In the genomic region with DNA sequence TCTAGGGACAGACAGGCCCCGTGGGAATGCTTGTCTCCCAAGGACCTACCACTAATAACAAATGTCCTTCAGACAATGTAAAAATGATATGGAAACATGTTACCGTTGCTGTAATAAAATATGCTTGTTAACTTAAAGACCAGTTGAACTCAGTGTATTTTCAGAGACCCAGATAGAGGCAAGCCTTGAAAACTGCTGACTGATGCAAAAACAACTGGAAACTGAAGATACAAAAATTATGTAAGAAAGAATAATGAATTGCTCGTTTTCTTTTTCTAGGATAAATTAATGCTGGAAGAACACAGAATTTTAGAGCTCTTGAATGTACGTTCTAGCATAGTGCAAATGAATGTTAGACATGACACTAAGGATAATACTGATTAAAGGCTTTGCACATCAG, we compare ENCODE assay signal across 28 cellular contexts.
"Had no signal": no experiment of that assay in that cellular context is flagged by ENCODE, and none has a peak within 500 bp of the region (broad histone marks: within the 10 kb centered on the region; RNA-seq: fewer than 3 reads in every experiment).

No MANE protein-coding gene starts in this region.

- H3K9me3 ChIP-seq: ascending aorta, breast epithelium, gastrocnemius medialis, heart left ventricle had no signal

- H3K4me3 ChIP-seq: ascending aorta, breast epithelium, cardiac muscle cell, coronary artery, dorsolateral prefrontal cortex, gastrocnemius medialis, heart left ventricle had no signal

- DNase-seq: activated CD4-positive, alpha-beta memory T cell treated with anti-CD3 and anti-CD28 coated beads for 36 hours; activated CD4-positive, alpha-beta T cell treated with anti-CD3 and anti-CD28 coated beads for 36 hours; activated CD4-positive, alpha-beta T cell treated with anti-CD3 and anti-CD28 coated beads, Interleukin-2, amount 10 ng/mL, durations not matched to agents 24 days and 14 days; activated CD4-positive, CD25-positive, alpha-beta regulatory T cell; activated CD4-positive, CD25-positive, alpha-beta regulatory T cell treated with anti-CD3 and anti-CD28 coated beads, Interleukin-2, amount 50 U/mL, for 72 hours; activated CD8-positive, alpha-beta memory T cell treated with anti-CD3 and anti-CD28 coated beads, Interleukin-2, amount 50 U/mL, for 48 hours; activated CD8-positive, alpha-beta T cell treated with anti-CD3 and anti-CD28 coated beads, Interleukin-2, amount 10 ng/mL, durations not matched to agents 7 days and 5 days; activated gamma-delta T cell; activated naive CD4-positive, alpha-beta T cell; activated naive CD4-positive, alpha-beta T cell treated with anti-CD3 and anti-CD28 coated beads, Interleukin-2, amount 10 ng/mL, durations not matched to agents 7 days and 5 days; activated naive CD8-positive, alpha-beta T cell treated with anti-CD3 and anti-CD28 coated beads, Interleukin-2, amount 10 ng/mL, durations not matched to agents 7 days and 5 days; activated T-cell treated with anti-CD3 and anti-CD28 coated beads for 4 hours; activated T-cell treated with anti-CD3 and anti-CD28 coated beads, Interleukin-2, amount 50 U/mL, for 24 hours; activated T-cell treated with anti-CD3 and anti-CD28 coated beads, Interleukin-2, amount 50 U/mL, for 72 hours; dorsolateral prefrontal cortex; effector memory CD4-positive, alpha-beta T cell; endodermal cell; gastrocnemius medialis; glutamatergic neuron; heart left ventricle; T-helper 2 cell had no signal

- ATAC-seq: activated CD4-positive, alpha-beta T cell treated with anti-CD3 and anti-CD28 coated beads for 36 hours; activated CD8-positive, alpha-beta T cell treated with anti-CD3 and anti-CD28 coated beads, Interleukin-2, amount 10 ng/mL, durations not matched to agents 7 days and 5 days; activated naive CD4-positive, alpha-beta T cell treated with anti-CD3 and anti-CD28 coated beads, Interleukin-2, amount 50 U/mL, for 72 hours; activated T-cell treated with anti-CD3 and anti-CD28 coated beads, Interleukin-2, amount 50 U/mL, for 72 hours; esophagus mucosa; gastrocnemius medialis; heart left ventricle had no signal

- H3K4me1 ChIP-seq: ascending aorta, breast epithelium, foreskin keratinocyte, gastrocnemius medialis, heart left ventricle had no signal

- H3K27ac ChIP-seq: ascending aorta, breast epithelium, cardiac muscle cell, coronary artery, dorsolateral prefrontal cortex, foreskin keratinocyte, gastrocnemius medialis, heart left ventricle had no signal

- H3K27me3 ChIP-seq: ascending aorta, breast epithelium, foreskin keratinocyte, gastrocnemius medialis, heart left ventricle had no signal

- H3K36me3 ChIP-seq: ascending aorta, breast epithelium, cardiac muscle cell, gastrocnemius medialis, heart left ventricle had no signal
